9 cellular contexts compared by ENCODE assay signal in genomic region chr6:6723792-6724318, GRCh38.
DNase-seq lines count a peak whose midpoint lies in the region; ATAC-seq and TF ChIP-seq lines count a peak whose summit lies in the region.
"Had no signal": no experiment of that assay in that cellular context is flagged by ENCODE, and none has a peak within 500 bp of the region (broad histone marks: within the 10 kb centered on the region; RNA-seq: fewer than 3 reads in every experiment).

No MANE protein-coding gene starts in this region.

- no peak overlapping the region for H2AFZ ChIP-seq in OCI-LY3 (ENCODE audit: low read depth, low read length)
- peak overlapping the region; percentile 97 for H2AFZ ChIP-seq in osteoblast (ENCODE audit: low read length)

- WGBS in lower leg skin, 2 donors, result 45 to 51% methylated on average over 10 of the region's 10 CpGs

- DNase-seq in A673 (ENCODE audit: low spot score), result no peak
- peak; percentile 5 for DNase-seq in fibroblast of the aortic adventitia (ENCODE audit: low read depth)
- no peak for DNase-seq in osteoblast (ENCODE audit: insufficient read length, low spot score, missing footprints)
- DNase-seq in activated naive CD4-positive, alpha-beta T cell treated with anti-CD3 and anti-CD28 coated beads, Interleukin-2, amount 10 ng/mL, durations not matched to agents 7 days and 5 days, result no peak
- DNase-seq in lower leg skin (ENCODE audit: low spot score in 2 of 2), result no peak
- DNase-seq in NCI-H345 treated with DMSO at 0.1 percent for 48 hours (lab: John Stamatoyannopoulos, UW; ENCODE audit: unreplicated experiment), result no peak

- no peaks in the 10 kb centered on the region for H3K9me3 Mint-ChIP-seq in activated naive CD4-positive, alpha-beta T cell treated with anti-CD3 and anti-CD28 coated beads, Interleukin-2, amount 10 ng/mL, durations not matched to agents 7 days and 5 days
- H3K9me3 Mint-ChIP-seq: naive B cell had no signal

- H3K27me3 ChIP-seq in A673 (replicated peaks; ENCODE audit: insufficient read depth, low read depth, low read length, poor library complexity) (no peaks in the 10 kb centered on the region), OCI-LY3 (ENCODE audit: low read depth, low read length) (0 out of 2 replicates have a peak, but pooled peaks cover 2% of the 10 kb centered on the region), osteoblast (ENCODE audit: insufficient read depth, low read length) (no peaks in the 10 kb centered on the region)

- peaks cover 25% of the 10 kb centered on the region for H3K4me1 Mint-ChIP-seq in activated naive CD4-positive, alpha-beta T cell treated with anti-CD3 and anti-CD28 coated beads, Interleukin-2, amount 10 ng/mL, durations not matched to agents 7 days and 5 days

- H3K4me2 ChIP-seq in OCI-LY3 (ENCODE audit: low read length) (peak overlapping the region; percentile 75), osteoblast (ENCODE audit: insufficient read depth, low read length) (peak overlapping the region; percentile 88)

- no peak for TF ChIP-seq POLR2A in lower leg skin (IDR thresholded peaks at IDR 0.05)

- no peak overlapping the region for H3K27ac Mint-ChIP-seq in activated naive CD4-positive, alpha-beta T cell treated with anti-CD3 and anti-CD28 coated beads, Interleukin-2, amount 10 ng/mL, durations not matched to agents 7 days and 5 days

- H3K27ac ChIP-seq in A673 (ENCODE audit: low read depth, low read length, poor library complexity, severe bottlenecking), result peak overlapping the region; percentile 87
- H3K27ac ChIP-seq in OCI-LY3 (ENCODE audit: low read length), result no peak overlapping the region
- H3K27ac ChIP-seq in osteoblast (ENCODE audit: low read depth, low read length), result peak overlapping the region; percentile 72

- H3K9me3 ChIP-seq in A673 (ENCODE audit: low read depth, low read length, poor library complexity, severe bottlenecking) (no peaks in the 10 kb centered on the region), OCI-LY3 (ENCODE audit: insufficient read depth, low read length) (no peaks in the 10 kb centered on the region), osteoblast (ENCODE audit: low read depth, low read length) (no peaks in the 10 kb centered on the region)

- no peaks in the 10 kb centered on the region for H3K79me2 ChIP-seq in OCI-LY3 (ENCODE audit: low read length)
- no peaks in the 10 kb centered on the region for H3K79me2 ChIP-seq in osteoblast (ENCODE audit: insufficient read depth, low read length)

- CTCF ChIA-PET in A673 (lab: Charles Lee), result interaction anchor here (1.0 kb wide), 1 partner anchor 519 kb away, joined by 4 read pairs; no protein-coding TSS in a partner anchor
- CTCF ChIA-PET in activated naive CD4-positive, alpha-beta T cell treated with anti-CD3 and anti-CD28 coated beads, Interleukin-2, amount 10 ng/mL, durations not matched to agents 7 days and 5 days (lab: Charles Lee), result interaction anchor here (0.7 to 7.2 kb wide), 15 partner anchors 10 to 551 kb away, joined by 3 to 49 read pairs (median 4); no protein-coding TSS in a partner anchor

- H3K36me3 ChIP-seq in A673 (ENCODE audit: insufficient read depth, low read length, poor library complexity, severe bottlenecking) (no peaks in the 10 kb centered on the region), OCI-LY3 (replicated peaks; ENCODE audit: low read depth, low read length) (no peaks in the 10 kb centered on the region), osteoblast (ENCODE audit: insufficient read depth, low read length) (no peaks in the 10 kb centered on the region)

- POLR2A ChIA-PET in A673 (lab: Charles Lee; ENCODE audit: low non-redundant PET), result no interaction called here

- H4K20me1 ChIP-seq in OCI-LY3 (ENCODE audit: insufficient read depth, low read length), result no peaks in the 10 kb centered on the region
- no peaks in the 10 kb centered on the region for H4K20me1 ChIP-seq in osteoblast (ENCODE audit: insufficient read depth, low read length)

- no peak overlapping the region for H3K4me3 Mint-ChIP-seq in activated naive CD4-positive, alpha-beta T cell treated with anti-CD3 and anti-CD28 coated beads, Interleukin-2, amount 10 ng/mL, durations not matched to agents 7 days and 5 days

- TF ChIP-seq CTCF in A673 (conservative IDR thresholded peaks at IDR 0.05; ENCODE audit: low read depth, low read length), result no peak
- no peak for TF ChIP-seq CTCF in OCI-LY3 (IDR thresholded peaks at IDR 0.05; ENCODE audit: low read depth, low read length)
- TF ChIP-seq CTCF in fibroblast of the aortic adventitia (IDR thresholded peaks at IDR 0.05; ENCODE audit: insufficient read depth, low read length), result no peak
- TF ChIP-seq CTCF in osteoblast (IDR thresholded peaks at IDR 0.05; ENCODE audit: extremely low read depth, low read depth, low read length), result no peak
- no peak for TF ChIP-seq CTCF in lower leg skin (IDR thresholded peaks at IDR 0.05)

- TSS peak; percentile 75 for BruUV-seq in A673 (replicated peaks; lab: Mats Ljungman, UMichigan)

- H3K36me3 Mint-ChIP-seq in activated naive CD4-positive, alpha-beta T cell treated with anti-CD3 and anti-CD28 coated beads, Interleukin-2, amount 10 ng/mL, durations not matched to agents 7 days and 5 days, result no peaks in the 10 kb centered on the region

- no peak for ATAC-seq in HG03521 (IDR thresholded peaks at IDR 0.05; ENCODE audit: unreplicated experiment)

- H3K27me3 Mint-ChIP-seq in activated naive CD4-positive, alpha-beta T cell treated with anti-CD3 and anti-CD28 coated beads, Interleukin-2, amount 10 ng/mL, durations not matched to agents 7 days and 5 days, result peaks cover 71% of the 10 kb centered on the region

- H3K9ac ChIP-seq in OCI-LY3 (ENCODE audit: low read length), result no peak overlapping the region

- H3K4me3 ChIP-seq in A673 (ENCODE audit: low read depth, low read length, poor library complexity, severe bottlenecking) (no peak overlapping the region), OCI-LY3 (ENCODE audit: low read length) (no peak overlapping the region), fibroblast of the aortic adventitia (ENCODE audit: low read depth, low read length) (no peak overlapping the region), osteoblast (ENCODE audit: insufficient read depth, low read length) (peak overlapping the region; percentile 71), lower leg skin (ENCODE audit: low read depth, poor library complexity, severe bottlenecking) (no peak overlapping the region)

- intact Hi-C loops in A673 (cut with micrococcal nuclease; ENCODE audit: unreplicated experiment) (loop anchor here (1.0 to 2.0 kb wide), 3 partner anchors 47 to 519 kb away; no protein-coding TSS in a partner anchor), lower leg skin (cut with DNase I; ENCODE audit: low total_unique reads) (loop anchor here (5.0 kb wide), 1 partner anchor 518 kb away; no protein-coding TSS in a partner anchor)

- H3K4me1 ChIP-seq in A673 (ENCODE audit: insufficient read depth, low read length, poor library complexity, severe bottlenecking) (peaks cover 54% of the 10 kb centered on the region), OCI-LY3 (ENCODE audit: low read length) (peaks cover 4% of the 10 kb centered on the region; the same call in 1 of the 2 replicates), osteoblast (ENCODE audit: insufficient read depth, low read length) (peaks cover 14% of the 10 kb centered on the region)
